Comparison of ENCODE assay signal across 10 cellular contexts in the genomic region with DNA sequence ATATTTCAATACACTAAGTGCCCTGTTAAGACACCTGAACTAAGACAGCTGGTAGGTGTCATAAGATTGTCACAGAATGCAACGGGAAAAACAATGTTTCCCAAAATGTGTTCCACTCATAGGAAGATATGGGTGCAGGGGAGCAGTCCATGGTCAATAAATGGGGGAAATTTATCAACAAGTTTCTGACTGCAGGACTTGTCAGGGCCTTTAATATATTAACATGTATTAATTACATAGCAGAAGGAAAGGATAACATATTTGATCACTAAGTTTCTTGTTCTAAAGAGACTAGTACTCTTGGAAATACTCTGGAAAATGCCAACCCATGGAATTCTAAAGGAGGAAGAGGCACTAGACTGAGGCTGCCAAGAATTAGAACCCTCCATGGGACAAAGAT. TPM values are rescaled to one million over a fixed set of nuclear protein-coding genes. Genes with fewer than 3 reads are reported as not detected.
"Had no signal": no experiment of that assay in that cellular context is flagged by ENCODE, and none has a peak within 500 bp of the region (broad histone marks: within the 10 kb centered on the region; RNA-seq: fewer than 3 reads in every experiment).

No MANE protein-coding gene starts in this region.

- FAIRE-seq: HepG2, HTR-8/SVneo had no signal

- H3K36me3 Mint-ChIP-seq: IgD-negative memory B cell had no signal

- H3K4me1 Mint-ChIP-seq: IgD-negative memory B cell had no signal

- H3K9ac ChIP-seq: KMS-11 had no signal

- H3K27ac ChIP-seq: HL-60, KMS-11 had no signal

- H3K27ac Mint-ChIP-seq: IgD-negative memory B cell had no signal

- DNase-seq: KBM-7, KG1 had no signal

- H3K4me3 Mint-ChIP-seq: IgD-negative memory B cell had no signal

- H3K9me3 Mint-ChIP-seq: IgD-negative memory B cell had no signal

- H3K4me2 ChIP-seq: KMS-11 had no signal

RNA-seq across cellular contexts. Expression of a gene that starts 6.7 kb away (rescaled TPM):
- total RNA-seq: HepG2, HT1080, IMR-90 had no signal
- polyA plus RNA-seq: HepG2, IgD-negative memory B cell, IMR-90 had no signal

RNA-seq across cellular contexts. Expression of a gene that starts 29.2 kb away (rescaled TPM):
- polyA plus RNA-seq: IgD-negative memory B cell had no signal

RNA-seq across cellular contexts. Expression of a gene that starts 32.6 kb away (rescaled TPM):
- total RNA-seq: HepG2, HT-29, HT1080 had no signal
- polyA plus RNA-seq: HepG2, IgD-negative memory B cell, IMR-90 had no signal

RNA-seq across cellular contexts. Expression of a gene that starts 54.9 kb away (rescaled TPM):
- total RNA-seq: HepG2, HT-29, HT1080, IMR-90 had no signal
- polyA plus RNA-seq: IgD-negative memory B cell had no signal
